Comparison of ENCODE assay signal across 18 cellular contexts in genomic region chrX:12210921-12211320, GRCh38.
DNase-seq lines count a peak whose midpoint lies in the region; ATAC-seq and TF ChIP-seq lines count a peak whose summit lies in the region.
"Had no signal": no experiment of that assay in that cellular context is flagged by ENCODE, and none has a peak within 500 bp of the region (broad histone marks: within the 10 kb centered on the region; RNA-seq: fewer than 3 reads in every experiment).

No MANE protein-coding gene starts in this region.

- H3K9ac ChIP-seq in mammary epithelial cell (ENCODE audit: insufficient read depth, low read length), result peak overlapping the region; percentile 21
- no peak overlapping the region for H3K9ac ChIP-seq in muscle layer of colon (ENCODE audit: low read length)

- dilution Hi-C loops in mammary epithelial cell (cut with HindIII; ENCODE audit: low sequenced_read_pairs), result no loop called here

- H3K36me3 Mint-ChIP-seq in T-helper 17 cell (ENCODE audit: low read depth), result no peaks in the 10 kb centered on the region

- BruUV-seq in mammary epithelial cell (replicated peaks; lab: Mats Ljungman, UMichigan), result TSS peak; percentile 68

- H3K9me3 ChIP-seq in mammary epithelial cell (replicated peaks; ENCODE audit: insufficient read depth, low read length) (no peaks in the 10 kb centered on the region), muscle layer of colon (ENCODE audit: low read length) (no peaks in the 10 kb centered on the region), T-helper 17 cell (ENCODE audit: control insufficient read depth, low read length, poor library complexity, severe bottlenecking) (no peaks in the 10 kb centered on the region)
- H3K9me3 ChIP-seq: adrenal gland had no signal

- in situ Hi-C loops in mammary epithelial cell (cut with MboI; ENCODE audit: low sequenced_read_pairs in 2 of 2), result no loop called here

- CTCF ChIA-PET in mammary epithelial cell (lab: Charles Lee; ENCODE audit: low non-redundant PET), result no interaction called here

- H3K4me2 ChIP-seq in mammary epithelial cell (ENCODE audit: insufficient read depth, low read depth, low read length), result peak overlapping the region; percentile 91

- TF ChIP-seq CTCF in AG09309 (IDR thresholded peaks at IDR 0.05; ENCODE audit: control insufficient read depth, insufficient read depth, low read depth, low read length, missing control alignments) (no peak), mammary epithelial cell (conservative IDR thresholded peaks at IDR 0.05 in 1 of 2, IDR thresholded peaks at IDR 0.05 in 1 of 2; ENCODE audit: extremely low read depth in 1 of 2, insufficient read depth in 1 of 2, low read depth in 1 of 2, low read length in 2 of 2) (no peak)

- H4K20me1 ChIP-seq in mammary epithelial cell (ENCODE audit: insufficient read depth, low read length), result no peaks in the 10 kb centered on the region

- H3K4me3 Mint-ChIP-seq in T-helper 17 cell, result no peak overlapping the region
- H3K4me3 Mint-ChIP-seq: activated T-cell treated with anti-CD3 and anti-CD28 coated beads, Interleukin-2, amount 50 U/mL, for 72 hours; B cell had no signal

- peaks cover 5% of the 10 kb centered on the region for H3K27me3 Mint-ChIP-seq in T-helper 17 cell

- peak; percentile 7 for DNase-seq in AG09309 (ENCODE audit: low read depth)
- peak; percentile 54 for DNase-seq in LHCN-M2 (ENCODE audit: low read depth)
- peak; percentile 73 for DNase-seq in mammary epithelial cell
- DNase-seq in T-helper 17 cell, result no peak
- no peak for DNase-seq in activated CD4-positive, alpha-beta T cell treated with anti-CD3 and anti-CD28 coated beads, Interleukin-2, amount 50 U/mL, for 1 hour
- DNase-seq in Kasumi-1 (lab: John Stamatoyannopoulos, UW), result no peak
- DNase-seq in posterior vena cava (ENCODE audit: low spot score), result no peak
- DNase-seq: activated CD4-positive, alpha-beta T cell treated with anti-CD3 and anti-CD28 coated beads, Interleukin-2, amount 50 U/mL, for 48 hours; activated T-cell treated with anti-CD3 and anti-CD28 coated beads, Interleukin-2, amount 50 U/mL, for 72 hours; dermis blood vessel endothelial cell; DMS79; midbrain; MM.1S; stimulated activated CD4-positive, alpha-beta T cell treated with anti-CD3 and anti-CD28 coated beads, Interleukin-12 subunit alpha, Interleukin-12 subunit beta, amount 100 ng/mL, for 4 hours had no signal

- H3K27me3 ChIP-seq in mammary epithelial cell (ENCODE audit: insufficient read depth, low read length) (no peaks in the 10 kb centered on the region), muscle layer of colon (ENCODE audit: control insufficient read depth in 1 of 2, insufficient read depth in 2 of 2, low read length in 2 of 2) (no peaks in the 10 kb centered on the region)
- H3K27me3 ChIP-seq: adrenal gland had no signal

- H3K4me3 ChIP-seq in AG09309 (ENCODE audit: control insufficient read depth, low read depth, low read length) (no peak overlapping the region; the same call in 1 of the 2 replicates), mammary epithelial cell (replicated peaks in 1 of 3; ENCODE audit: insufficient read depth in 1 of 3, low read depth in 2 of 3, low read length in 3 of 3) (peak overlapping the region in 2 of 3 experiments; percentile 34 to 47), muscle layer of colon (ENCODE audit: low read depth in 1 of 2, low read length in 2 of 2) (no peak overlapping the region)
- H3K4me3 ChIP-seq: adrenal gland had no signal

- ATAC-seq in T-helper 17 cell, result no peak
- ATAC-seq: activated T-cell treated with anti-CD3 and anti-CD28 coated beads, Interleukin-2, amount 50 U/mL, for 72 hours had no signal

- H3K4me1 ChIP-seq in mammary epithelial cell (ENCODE audit: insufficient read depth, low read length) (peaks cover 12% of the 10 kb centered on the region), muscle layer of colon (ENCODE audit: insufficient read depth, low read length) (peaks cover 11% of the 10 kb centered on the region)
- H3K4me1 ChIP-seq: adrenal gland had no signal

- H3K27ac ChIP-seq in mammary epithelial cell (ENCODE audit: insufficient read depth, low read depth, low read length) (peak overlapping the region; percentile 69), muscle layer of colon (ENCODE audit: low read depth, low read length) (peak overlapping the region; percentile 12)
- H3K27ac ChIP-seq: adrenal gland, HL-60 had no signal

- 0% methylated on average over 3 of the region's 3 CpGs for WGBS in mammary epithelial cell (ENCODE audit: low coverage, missing lambda C conversion rate)

- H3K4me1 Mint-ChIP-seq in T-helper 17 cell, result no peaks in the 10 kb centered on the region
- H3K4me1 Mint-ChIP-seq: B cell had no signal

- H3K36me3 ChIP-seq in mammary epithelial cell (ENCODE audit: insufficient read depth, low read length) (no peaks in the 10 kb centered on the region), muscle layer of colon (ENCODE audit: insufficient read depth, low read length) (no peaks in the 10 kb centered on the region)
- H3K36me3 ChIP-seq: adrenal gland had no signal

- H3K79me2 ChIP-seq in mammary epithelial cell (ENCODE audit: insufficient read depth, low read length), result no peaks in the 10 kb centered on the region

- H3K27ac Mint-ChIP-seq in T-helper 17 cell, result no peak overlapping the region
- H3K27ac Mint-ChIP-seq: activated T-cell treated with anti-CD3 and anti-CD28 coated beads, Interleukin-2, amount 50 U/mL, for 72 hours; B cell had no signal

- H2AFZ ChIP-seq in mammary epithelial cell (ENCODE audit: low read depth, low read length), result peak overlapping the region; percentile 91

- intact Hi-C loops in mammary epithelial cell (cut with micrococcal nuclease), result no loop called here
- intact Hi-C loops in posterior vena cava (cut with DNase I), result no loop called here

Comparison
In these comparisons a context has a peak if more than half of its experiments do, and no peak if none do; other contexts are left out.
1. DNase-seq: peak in AG09309 (single experiment), LHCN-M2 (single experiment) and mammary epithelial cell (single experiment); none in T-helper 17 cell (0 of 3), activated CD4-positive, alpha-beta T cell treated with anti-CD3 and anti-CD28 coated beads, Interleukin-2, amount 50 U/mL, for 1 hour (single experiment), Kasumi-1 (0 of 2) and posterior vena cava (single experiment).
2. H3K4me3 ChIP-seq: peak in mammary epithelial cell (2 of 3); none in AG09309 (single experiment) and muscle layer of colon (0 of 2).